ENCODE assay signal across 15 cellular contexts in the genomic region with DNA sequence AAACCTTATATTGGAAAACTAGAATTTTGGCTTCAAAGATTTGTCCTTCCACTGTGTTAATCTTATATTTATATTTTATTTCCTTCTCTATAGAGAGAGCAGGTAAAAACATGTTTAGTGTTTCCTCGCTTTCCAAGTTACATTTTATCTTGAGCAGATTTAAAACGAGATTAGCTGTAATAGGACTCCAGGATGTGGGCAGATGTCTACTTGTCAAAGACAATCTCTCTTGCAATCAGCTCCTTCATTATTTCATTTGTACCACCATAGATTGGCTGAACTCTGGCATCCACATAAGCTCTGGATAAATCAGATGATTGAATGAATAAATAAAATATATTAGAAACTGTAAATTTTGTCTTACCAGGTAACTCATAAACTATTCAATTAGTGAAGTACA. TPM values are rescaled to one million over a fixed set of nuclear protein-coding genes. Genes with fewer than 3 reads are reported as not detected.
"Had no signal": no experiment of that assay in that cellular context is flagged by ENCODE, and none has a peak within 500 bp of the region (broad histone marks: within the 10 kb centered on the region; RNA-seq: fewer than 3 reads in every experiment).

No MANE protein-coding gene starts in this region.

- H3K27ac Mint-ChIP-seq: activated CD4-positive, alpha-beta memory T cell treated with anti-CD3 and anti-CD28 coated beads for 36 hours; activated naive CD8-positive, alpha-beta T cell; endodermal cell; immature natural killer cell; natural killer cell had no signal

- DNase-seq: activated CD4-positive, alpha-beta memory T cell treated with anti-CD3 and anti-CD28 coated beads for 36 hours; activated gamma-delta T cell; activated T-cell treated with anti-CD3 and anti-CD28 coated beads, Interleukin-2, amount 50 U/mL, for 48 hours; endodermal cell; immature natural killer cell; mucosa of descending colon; natural killer cell; occipital lobe; stimulated activated naive CD4-positive, alpha-beta T cell treated with Interleukin-2 at 50 U/mL for 16 hours; upper lobe of left lung had no signal

- H3K4me3 Mint-ChIP-seq: activated CD4-positive, alpha-beta memory T cell treated with anti-CD3 and anti-CD28 coated beads for 36 hours; activated naive CD8-positive, alpha-beta T cell; endodermal cell; immature natural killer cell; natural killer cell had no signal

- H3K27ac ChIP-seq: upper lobe of left lung had no signal

- H3K4me1 ChIP-seq: upper lobe of left lung had no signal

- ATAC-seq: mucosa of descending colon, natural killer cell, sciatic nerve had no signal

- H3K4me3 ChIP-seq: mucosa of descending colon, upper lobe of left lung had no signal

- H3K27me3 ChIP-seq: upper lobe of left lung had no signal

- H3K36me3 ChIP-seq: upper lobe of left lung had no signal

- H3K27me3 Mint-ChIP-seq: activated naive CD8-positive, alpha-beta T cell had no signal

- H3K4me1 Mint-ChIP-seq: immature natural killer cell, natural killer cell had no signal

RNA-seq across cellular contexts. Expression of a gene that starts 36.5 kb away (rescaled TPM):
- total RNA-seq: activated CD4-positive, alpha-beta memory T cell treated with anti-CD3 and anti-CD28 coated beads for 36 hours; dermis microvascular lymphatic vessel endothelial cell; natural killer cell; pulmonary artery endothelial cell; T-helper 2 cell treated with Interferon-gamma antibody and Interleukin-4, amounts not matched to agents 100 ng/mL and 5 ng/mL, for 36 hours had no signal
- polyA plus RNA-seq: immature natural killer cell had no signal
